Comparison of ENCODE assay signal across 1 cellular context in genomic region chr20:23629017-23629541, GRCh38.
TF ChIP-seq lines count a peak whose summit lies in the region.

No MANE protein-coding gene starts in this region.

TF ChIP-seq in HepG2, 621 proteins besides CTCF, POLR2A, EP300 and RAD21 (continues in another document):
- TF ChIP-seq KAT8 (CRISPR knock-in tag; IDR thresholded peaks at IDR 0.05): peak; percentile 82; the same call in 1 of the 2 replicates
- TF ChIP-seq KDM2A (CRISPR knock-in tag; IDR thresholded peaks at IDR 0.05; ENCODE audit: borderline replicate concordance, low read depth): peak; percentile 85
- 0 out of 2 replicates have a peak, but pooled peaks have one; percentile 33 for TF ChIP-seq ETV6 (CRISPR knock-in tag; conservative IDR thresholded peaks at IDR 0.05)
- TF ChIP-seq TRIM22 (IDR thresholded peaks at IDR 0.05): no peak
- TF ChIP-seq NKX3-1 (CRISPR knock-in tag; IDR thresholded peaks at IDR 0.05): no peak
- peak; percentile 81 for TF ChIP-seq FOXK2 (IDR thresholded peaks at IDR 0.05)
- no peak for TF ChIP-seq HNRNPUL1 (IDR thresholded peaks at IDR 0.05; ENCODE audit: low read depth, low read length)
- TF ChIP-seq ZNF737 (CRISPR knock-in tag; IDR thresholded peaks at IDR 0.05; ENCODE audit: borderline replicate concordance): no peak; the same call in 1 of the 2 replicates
- TF ChIP-seq ZBTB49 (CRISPR knock-in tag; IDR thresholded peaks at IDR 0.05; ENCODE audit: borderline replicate concordance): no peak
- TF ChIP-seq DRAP1 (CRISPR knock-in tag; IDR thresholded peaks at IDR 0.05): no peak; the same call in 1 of the 2 replicates
- TF ChIP-seq CENPBD1 (CRISPR knock-in tag; IDR thresholded peaks at IDR 0.05; ENCODE audit: borderline replicate concordance, low read depth): no peak
- no peak for TF ChIP-seq ZNF20 (CRISPR knock-in tag; IDR thresholded peaks at IDR 0.05)
- no peak for TF ChIP-seq RBFOX2 (IDR thresholded peaks at IDR 0.05; ENCODE audit: low read depth, low read length)
- TF ChIP-seq ZNF180 (CRISPR knock-in tag; IDR thresholded peaks at IDR 0.05; ENCODE audit: borderline replicate concordance, low read depth): no peak; the same call in 1 of the 2 replicates
- TF ChIP-seq HHEX (CRISPR knock-in tag; IDR thresholded peaks at IDR 0.05): peak; percentile 76; the same call in 1 of the 2 replicates
- no peak for TF ChIP-seq ATF6 (CRISPR knock-in tag; conservative IDR thresholded peaks at IDR 0.05)
- peak; percentile 85 for TF ChIP-seq FOXA3 (CRISPR knock-in tag; IDR thresholded peaks at IDR 0.05)
- TF ChIP-seq DPF2 (CRISPR knock-in tag; IDR thresholded peaks at IDR 0.05; ENCODE audit: borderline replicate concordance, low read depth): peak; percentile 75
- TF ChIP-seq KDM3A (CRISPR knock-in tag; IDR thresholded peaks at IDR 0.05; ENCODE audit: low read depth): peak; percentile 88; the same call in 1 of the 2 replicates
- TF ChIP-seq ZZZ3 (CRISPR knock-in tag; IDR thresholded peaks at IDR 0.05; ENCODE audit: borderline replicate concordance): peak; percentile 68
- TF ChIP-seq ZNF576 (CRISPR knock-in tag; IDR thresholded peaks at IDR 0.05): no peak
- TF ChIP-seq IRF1 (CRISPR knock-in tag; IDR thresholded peaks at IDR 0.05; ENCODE audit: low read depth): no peak
- TF ChIP-seq RELA (CRISPR knock-in tag; IDR thresholded peaks at IDR 0.05): no peak
- no peak; the same call in none of the 2 replicates for TF ChIP-seq ZHX2 (IDR thresholded peaks at IDR 0.05; ENCODE audit: low read depth)
- TF ChIP-seq ZHX2 (CRISPR knock-in tag; IDR thresholded peaks at IDR 0.05; ENCODE audit: borderline replicate concordance): no peak
- TF ChIP-seq MTA1 (CRISPR knock-in tag; IDR thresholded peaks at IDR 0.05; ENCODE audit: borderline replicate concordance): peak; percentile 98
- no peak for TF ChIP-seq ZNF740 (CRISPR knock-in tag; IDR thresholded peaks at IDR 0.05)
- peak; percentile 10; the same call in 1 of the 2 replicates for TF ChIP-seq DR1 (CRISPR knock-in tag; IDR thresholded peaks at IDR 0.05)
- peak; percentile 88 for TF ChIP-seq MEIS1 (CRISPR knock-in tag; IDR thresholded peaks at IDR 0.05; ENCODE audit: borderline replicate concordance)
- peak; percentile 71; the same call in 1 of the 2 replicates for TF ChIP-seq ZBTB8A (CRISPR knock-in tag; IDR thresholded peaks at IDR 0.05; ENCODE audit: borderline replicate concordance, low read depth)
- TF ChIP-seq HNRNPH1 (optimal IDR thresholded peaks at IDR 0.05; ENCODE audit: low read depth, low read length): peak; percentile 62
- TF ChIP-seq E2F1 (CRISPR knock-in tag; IDR thresholded peaks at IDR 0.05): no peak
- peak; percentile 76; the same call in 1 of the 2 replicates for TF ChIP-seq HOXA9 (CRISPR knock-in tag; IDR thresholded peaks at IDR 0.05; ENCODE audit: borderline replicate concordance)
- TF ChIP-seq ZNF775 (CRISPR knock-in tag; IDR thresholded peaks at IDR 0.05; ENCODE audit: borderline replicate concordance): no peak
- TF ChIP-seq KLF13 (CRISPR knock-in tag; IDR thresholded peaks at IDR 0.05): no peak
- peak; percentile 79 for TF ChIP-seq ELF3 (CRISPR knock-in tag; IDR thresholded peaks at IDR 0.05)
- no peak for TF ChIP-seq PCBP2 (optimal IDR thresholded peaks at IDR 0.05; ENCODE audit: low read depth, low read length, poor library complexity, severe bottlenecking)
- peak; percentile 96; the same call in 1 of the 2 replicates for TF ChIP-seq NCOR1 (IDR thresholded peaks at IDR 0.05; ENCODE audit: borderline replicate concordance, low read length)
- TF ChIP-seq KAT7 (CRISPR knock-in tag; IDR thresholded peaks at IDR 0.05; ENCODE audit: borderline replicate concordance): 0 out of 2 replicates have a peak, but pooled peaks have one; percentile 40
- no peak for TF ChIP-seq ZNF234 (CRISPR knock-in tag; conservative IDR thresholded peaks at IDR 0.05)
- TF ChIP-seq GATAD1 (CRISPR knock-in tag; IDR thresholded peaks at IDR 0.05): peak; percentile 78
- TF ChIP-seq ZBTB37 (CRISPR knock-in tag; IDR thresholded peaks at IDR 0.05): no peak
- no peak for TF ChIP-seq RBM39 (IDR thresholded peaks at IDR 0.05; ENCODE audit: low read depth, low read length, poor library complexity, severe bottlenecking)
- TF ChIP-seq ZNF629 (CRISPR knock-in tag; conservative IDR thresholded peaks at IDR 0.05): peak; percentile 35; the same call in 1 of the 2 replicates
- TF ChIP-seq ZNF3 (CRISPR knock-in tag; IDR thresholded peaks at IDR 0.05): no peak
- TF ChIP-seq ARHGAP35 (CRISPR knock-in tag; IDR thresholded peaks at IDR 0.05; ENCODE audit: borderline replicate concordance): no peak; the same call in 1 of the 2 replicates
- no peak for TF ChIP-seq THAP7 (CRISPR knock-in tag; IDR thresholded peaks at IDR 0.05)
